In the genomic region with DNA sequence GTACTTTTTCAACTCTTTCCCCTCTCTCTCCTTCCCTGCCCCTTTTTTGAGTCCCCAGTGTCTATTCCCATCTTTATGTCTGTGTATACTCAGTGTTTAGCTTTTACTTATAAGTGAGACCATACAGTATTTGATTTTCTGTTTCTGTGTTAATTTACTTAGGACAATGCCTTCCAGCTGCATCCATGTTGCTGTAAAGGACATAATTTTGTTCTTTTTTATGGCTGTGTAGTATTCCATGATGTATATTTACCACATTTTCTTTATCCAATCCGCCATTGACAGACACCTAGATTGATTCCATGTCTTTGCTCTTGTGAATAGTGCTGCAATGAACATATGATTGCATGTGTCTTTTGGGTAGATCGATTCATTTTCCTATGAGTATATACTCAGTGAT, we compare ENCODE assay signal across 3 cellular contexts.
TF ChIP-seq lines count a peak whose summit lies in the region.

No MANE protein-coding gene starts in this region.

TF ChIP-seq in GM12891, 5 proteins besides CTCF, POLR2A, EP300 and RAD21:
- TF ChIP-seq TAF1 (IDR thresholded peaks at IDR 0.05; ENCODE audit: low read depth, low read length) (no peak), SPI1 (IDR thresholded peaks at IDR 0.05; ENCODE audit: low read depth, low read length) (no peak), POU2F2 (IDR thresholded peaks at IDR 0.05; ENCODE audit: low read depth, low read length) (no peak), PAX5 (IDR thresholded peaks at IDR 0.05; ENCODE audit: insufficient read depth, low read length, severe bottlenecking) (no peak), POLR2AphosphoS5 (IDR thresholded peaks at IDR 0.05; ENCODE audit: low read depth, low read length) (no peak)

TF ChIP-seq in HEK293, 187 proteins besides CTCF, POLR2A, EP300 and RAD21:
- TF ChIP-seq ZNF146 (tag by site-specific recombination; IDR thresholded peaks at IDR 0.05), result peak; percentile 90
- TF ChIP-seq ZNF223 (tag by site-specific recombination; IDR thresholded peaks at IDR 0.05), result no peak

TF ChIP-seq in K562, 482 proteins besides CTCF, POLR2A, EP300 and RAD21:
- TF ChIP-seq DIDO1 (tag; IDR thresholded peaks at IDR 0.05; ENCODE audit: low read depth) (no peak), NONO (IDR thresholded peaks at IDR 0.05; ENCODE audit: low read depth in 2 of 2, low read length in 1 of 2) (no peak), ZNF146 (CRISPR knock-in tag; IDR thresholded peaks at IDR 0.05; ENCODE audit: unreplicated experiment) (peak; percentile 36)
- TF ChIP-seq, protein P1, sequence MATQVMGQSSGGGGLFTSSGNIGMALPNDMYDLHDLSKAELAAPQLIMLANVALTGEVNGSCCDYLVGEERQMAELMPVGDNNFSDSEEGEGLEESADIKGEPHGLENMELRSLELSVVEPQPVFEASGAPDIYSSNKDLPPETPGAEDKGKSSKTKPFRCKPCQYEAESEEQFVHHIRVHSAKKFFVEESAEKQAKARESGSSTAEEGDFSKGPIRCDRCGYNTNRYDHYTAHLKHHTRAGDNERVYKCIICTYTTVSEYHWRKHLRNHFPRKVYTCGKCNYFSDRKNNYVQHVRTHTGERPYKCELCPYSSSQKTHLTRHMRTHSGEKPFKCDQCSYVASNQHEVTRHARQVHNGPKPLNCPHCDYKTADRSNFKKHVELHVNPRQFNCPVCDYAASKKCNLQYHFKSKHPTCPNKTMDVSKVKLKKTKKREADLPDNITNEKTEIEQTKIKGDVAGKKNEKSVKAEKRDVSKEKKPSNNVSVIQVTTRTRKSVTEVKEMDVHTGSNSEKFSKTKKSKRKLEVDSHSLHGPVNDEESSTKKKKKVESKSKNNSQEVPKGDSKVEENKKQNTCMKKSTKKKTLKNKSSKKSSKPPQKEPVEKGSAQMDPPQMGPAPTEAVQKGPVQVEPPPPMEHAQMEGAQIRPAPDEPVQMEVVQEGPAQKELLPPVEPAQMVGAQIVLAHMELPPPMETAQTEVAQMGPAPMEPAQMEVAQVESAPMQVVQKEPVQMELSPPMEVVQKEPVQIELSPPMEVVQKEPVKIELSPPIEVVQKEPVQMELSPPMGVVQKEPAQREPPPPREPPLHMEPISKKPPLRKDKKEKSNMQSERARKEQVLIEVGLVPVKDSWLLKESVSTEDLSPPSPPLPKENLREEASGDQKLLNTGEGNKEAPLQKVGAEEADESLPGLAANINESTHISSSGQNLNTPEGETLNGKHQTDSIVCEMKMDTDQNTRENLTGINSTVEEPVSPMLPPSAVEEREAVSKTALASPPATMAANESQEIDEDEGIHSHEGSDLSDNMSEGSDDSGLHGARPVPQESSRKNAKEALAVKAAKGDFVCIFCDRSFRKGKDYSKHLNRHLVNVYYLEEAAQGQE (CRISPR knock-in tag; IDR thresholded peaks at IDR 0.05; ENCODE audit: low read depth), result no peak
